In genomic region chr21:33135925-33136324, GRCh38 we compare ENCODE assay signal across 27 cellular contexts.
A peak's percentile ranks its signal among the peaks of the same experiment; 100 is the strongest.
DNase-seq lines count a peak whose midpoint lies in the region; ATAC-seq and TF ChIP-seq lines count a peak whose summit lies in the region.
"Had no signal": no experiment of that assay in that cellular context is flagged by ENCODE, and none has a peak within 500 bp of the region (broad histone marks: within the 10 kb centered on the region; RNA-seq: fewer than 3 reads in every experiment).

No MANE protein-coding gene starts in this region.

- no peak for ATAC-seq in left cardiac atrium
- ATAC-seq: activated CD4-positive, CD25-positive, alpha-beta regulatory T cell treated with anti-CD3 and anti-CD28 coated beads, Interleukin-2, amount 50 U/mL, for 24 hours; body of pancreas; CD8-positive, alpha-beta T cell; gastrocnemius medialis; left colon; stimulated activated naive CD8-positive, alpha-beta T cell treated with anti-CD3 and anti-CD28 coated beads, Interleukin-15, amount 100 ng/mL, for 72 hours had no signal

- intact Hi-C loops in left cardiac atrium (cut with DNase I), result no loop called here

- DNase-seq in NCI-H748 (lab: John Stamatoyannopoulos, UW; ENCODE audit: unreplicated experiment) (peak; percentile 41), NCI-H748 treated with DMSO at 0.1 percent for 48 hours (lab: John Stamatoyannopoulos, UW) (no peak), NCI-H187 treated with DMSO at 0.1 percent for 48 hours (lab: John Stamatoyannopoulos, UW) (peak; percentile 79), NCI-H510A (lab: John Stamatoyannopoulos, UW) (peak; percentile 36), retina (peak; percentile 55), left cardiac atrium (no peak), GM13977 (ENCODE audit: low spot score) (no peak)
- DNase-seq in stimulated activated CD4-positive, alpha-beta T cell treated with anti-CD3 and anti-CD28 coated beads, Interleukin-15, amount 100 ng/mL, for 24 hours, result no peak
- DNase-seq: activated CD4-positive, alpha-beta T cell treated with anti-CD3 and anti-CD28 coated beads, Interleukin-2, amount 50 U/mL, for 48 hours; activated naive CD4-positive, alpha-beta T cell treated with anti-CD3 and anti-CD28 coated beads for 36 hours; adrenal gland; CD8-positive, alpha-beta T cell; gastrocnemius medialis; GF-D8; H7; left colon; mammary epithelial cell; MM.1S; nephron progenitor cell; ovary; small intestine; stimulated activated CD4-positive, alpha-beta T cell treated with anti-CD3 and anti-CD28 coated beads, Interleukin-1b, Interleukin-23, amount 100 ng/mL, for 48 hours; stimulated activated CD8-positive, alpha-beta memory T cell treated with anti-CD3 and anti-CD28 coated beads, Interleukin-4, amount 100 ng/mL, for 48 hours; stimulated activated naive CD8-positive, alpha-beta T cell treated with anti-CD3 and anti-CD28 coated beads, Interleukin-15, amount 100 ng/mL, for 72 hours; T-helper 1 cell had no signal

- in situ Hi-C loops in GM13977 (cut with MboI; ENCODE audit: low pct_unique_long_range_greater_than_20kb, low sequenced_read_pairs, unreplicated experiment), result no loop called here

- TF ChIP-seq CTCF in GM13977 (IDR thresholded peaks at IDR 0.05; ENCODE audit: extremely low read depth, insufficient read depth, missing control alignments), result no peak

Comparison
In these comparisons a context has a peak if more than half of its experiments do, and no peak if none do; other contexts are left out.
1. DNase-seq: peak in NCI-H748 (single experiment), NCI-H187 treated with DMSO at 0.1 percent for 48 hours (single experiment), NCI-H510A (single experiment) and retina (single experiment); none in NCI-H748 treated with DMSO at 0.1 percent for 48 hours (single experiment), stimulated activated CD4-positive, alpha-beta T cell treated with anti-CD3 and anti-CD28 coated beads, Interleukin-15, amount 100 ng/mL, for 24 hours (single experiment), left cardiac atrium (single experiment) and GM13977 (single experiment).